In the genomic region with DNA sequence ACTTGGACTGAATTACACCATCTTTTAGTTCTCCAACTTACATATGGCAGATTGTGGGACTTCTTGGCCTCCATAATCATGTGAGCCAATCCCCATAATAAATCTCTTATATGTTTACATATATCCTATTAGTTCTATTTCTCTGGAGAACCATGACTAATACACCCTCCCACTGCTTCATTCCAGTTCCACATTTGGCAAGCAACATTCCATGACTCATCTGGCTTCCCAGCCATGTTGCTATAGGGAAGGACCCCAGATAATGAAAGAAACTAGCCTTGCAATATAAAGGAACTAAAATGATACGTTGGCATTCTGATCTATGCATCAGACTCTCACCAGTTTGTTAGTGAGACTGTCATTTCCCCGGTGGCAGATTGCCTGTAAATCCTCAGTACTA, we compare ENCODE assay signal across 9 cellular contexts. TPM values are rescaled to one million over a fixed set of nuclear protein-coding genes. Genes with fewer than 3 reads are reported as not detected.
DNase-seq lines count a peak whose midpoint lies in the region; ATAC-seq and TF ChIP-seq lines count a peak whose summit lies in the region.
"Had no signal": no experiment of that assay in that cellular context is flagged by ENCODE, and none has a peak within 500 bp of the region (broad histone marks: within the 10 kb centered on the region; RNA-seq: fewer than 3 reads in every experiment).

No MANE protein-coding gene starts in this region.

- in situ Hi-C loops in astrocyte of the spinal cord (cut with HindIII; ENCODE audit: low sequenced_read_pairs), result no loop called here

- DNase-seq in AG08396 (ENCODE audit: low spot score) (peak; percentile 75), HT-29 (ENCODE audit: low spot score) (peak; percentile 27), astrocyte of the spinal cord (ENCODE audit: low read depth, low spot score) (peak; percentile 96), kidney tubule cell (ENCODE audit: low spot score) (peak; percentile 83), posterior vena cava (ENCODE audit: low spot score) (no peak), SIG-M5 (lab: John Stamatoyannopoulos, UW) (no peak), D341Med (ENCODE audit: low spot score) (no peak)
- DNase-seq in stimulated activated naive CD8-positive, alpha-beta T cell treated with anti-CD3 and anti-CD28 coated beads, Interleukin-15, Interleukin-2, amounts not matched to agents 100 U/mL and 50 U/mL, for 24 hours, result no peak
- DNase-seq: T-helper 17 cell had no signal

- intact Hi-C loops in posterior vena cava (cut with DNase I), result no loop called here

- ATAC-seq in stimulated activated naive CD8-positive, alpha-beta T cell treated with anti-CD3 and anti-CD28 coated beads, Interleukin-15, Interleukin-2, amounts not matched to agents 100 U/mL and 50 U/mL, for 24 hours, result no peak
- ATAC-seq: T-helper 17 cell had no signal

- H3K4me3 ChIP-seq in astrocyte of the spinal cord (ENCODE audit: low read depth, low read length), result no peak overlapping the region

- TF ChIP-seq CTCF in astrocyte of the spinal cord (IDR thresholded peaks at IDR 0.05; ENCODE audit: low read depth, low read length), result no peak

RNA-seq across cellular contexts. Expression of a gene that starts 10.9 kb away (rescaled TPM):
- not detected in 2 replicates for total RNA-seq in HT-29 (2014; rRNA removed; shearing (Covaris generic))
- total RNA-seq in posterior vena cava, result not detected
- total RNA-seq: T-helper 17 cell had no signal

RNA-seq across cellular contexts. Expression of a gene that starts 51.2 kb away (rescaled TPM):
- 6.4 and 7.4 TPM in 2 replicates for total RNA-seq in HT-29 (2014; rRNA removed; shearing (Covaris generic))
- 100 to 1,000 TPM; 103 to 112 TPM for total RNA-seq in posterior vena cava

RNA-seq across cellular contexts. Expression of a gene that starts 54.5 kb away (rescaled TPM):
- total RNA-seq in HT-29 (2014; rRNA removed; shearing (Covaris generic)), result 11.1 and 11.7 TPM in 2 replicates
- total RNA-seq in posterior vena cava, result 10 to 100 TPM; 22.0 to 40.2 TPM

Comparison
In these comparisons a context has a peak if more than half of its experiments do, and no peak if none do; other contexts are left out.
1. DNase-seq: peak in AG08396 (single experiment), HT-29 (single experiment), astrocyte of the spinal cord (single experiment) and kidney tubule cell (single experiment); none in stimulated activated naive CD8-positive, alpha-beta T cell treated with anti-CD3 and anti-CD28 coated beads, Interleukin-15, Interleukin-2, amounts not matched to agents 100 U/mL and 50 U/mL, for 24 hours (single experiment), posterior vena cava (single experiment), SIG-M5 (single experiment) and D341Med (single experiment).
2. RNA of a gene that starts 51.2 kb away (total RNA-seq): 103 to 112 TPM in posterior vena cava; 6.4 to 7.4 TPM in HT-29; every median in the first group is over 10 times any median in the second.